Comparison of ENCODE assay signal across 17 cellular contexts in the genomic region with DNA sequence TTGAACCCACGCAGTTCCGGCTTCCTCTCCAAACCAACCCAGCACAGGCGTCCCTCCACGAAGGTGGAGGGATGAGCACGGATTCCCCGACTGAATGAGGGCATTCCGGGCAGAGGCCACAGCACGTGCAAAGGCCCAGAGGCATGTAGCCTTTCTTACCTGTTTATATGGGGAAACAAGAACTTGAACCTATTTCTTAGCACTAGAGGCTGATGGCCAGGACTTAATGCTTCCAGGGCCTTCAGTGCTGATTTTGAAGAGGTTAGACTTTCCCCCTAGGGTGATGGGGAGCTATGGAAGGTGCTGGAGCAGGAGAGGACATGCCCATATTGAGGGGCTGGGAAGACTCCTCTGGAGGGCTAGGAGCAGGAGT. TPM values are rescaled to one million over a fixed set of nuclear protein-coding genes. Genes with fewer than 3 reads are reported as not detected.
DNase-seq lines count a peak whose midpoint lies in the region; ATAC-seq and TF ChIP-seq lines count a peak whose summit lies in the region.
"Had no signal": no experiment of that assay in that cellular context is flagged by ENCODE, and none has a peak within 500 bp of the region (broad histone marks: within the 10 kb centered on the region; RNA-seq: fewer than 3 reads in every experiment).

No MANE protein-coding gene starts in this region.

- H2BK120ac ChIP-seq in IMR-90 (ENCODE audit: low read depth, low read length), result no peak overlapping the region

- peak overlapping the region; percentile 95 for H3K4me3 ChIP-seq in GM06990 (replicated peaks; ENCODE audit: low read depth, low read length)
- H3K4me3 ChIP-seq in IMR-90 (ENCODE audit: insufficient read depth, low read depth, low read length), result no peak overlapping the region
- peak overlapping the region; percentile 7 for H3K4me3 ChIP-seq in osteoblast (ENCODE audit: insufficient read depth, low read length)

- H2AK9ac ChIP-seq in IMR-90 (replicated peaks; ENCODE audit: low read depth, low read length, poor library complexity), result peak overlapping the region; percentile 39

- ATAC-seq in IMR-90 (ENCODE audit: low read depth) (no peak), HG03520 (IDR thresholded peaks at IDR 0.05; ENCODE audit: unreplicated experiment) (no peak), Right ventricle myocardium superior (ENCODE audit: poor library complexity) (no peak)
- ATAC-seq: left cardiac atrium had no signal

- H3K4me1 ChIP-seq in IMR-90 (ENCODE audit: control insufficient read depth, insufficient read depth, low read length) (peaks cover 10% of the 10 kb centered on the region), osteoblast (ENCODE audit: insufficient read depth, low read length) (peaks cover 22% of the 10 kb centered on the region)

- CTCF ChIA-PET in IMR-90 (lab: Yijun Ruan, JAX), result interaction anchor here (0.6 kb wide), 1 partner anchor 12 kb away, joined by 4 read pairs; no protein-coding TSS in a partner anchor

- H3K27me3 ChIP-seq in GM06990 (replicated peaks; ENCODE audit: control insufficient read depth, insufficient read depth, low read length), result no peaks in the 10 kb centered on the region
- H3K27me3 ChIP-seq in IMR-90 (ENCODE audit: control insufficient read depth, insufficient read depth, low read length), result peaks cover 17% of the 10 kb centered on the region
- H3K27me3 ChIP-seq in osteoblast (ENCODE audit: insufficient read depth, low read length), result peaks cover 20% of the 10 kb centered on the region

- H3K27ac ChIP-seq in IMR-90 (ENCODE audit: insufficient read depth, low read length) (no peak overlapping the region), osteoblast (ENCODE audit: low read depth, low read length) (no peak overlapping the region)
- H3K27ac ChIP-seq: heart right ventricle had no signal

- H3K27me3 Mint-ChIP-seq in activated naive CD8-positive, alpha-beta T cell treated with anti-CD3 and anti-CD28 coated beads for 36 hours, result no peaks in the 10 kb centered on the region

- no peak for TF ChIP-seq RAD21 in IMR-90 (IDR thresholded peaks at IDR 0.05; ENCODE audit: low read length)

- TF ChIP-seq POLR2A in IMR-90 (IDR thresholded peaks at IDR 0.05; ENCODE audit: low read depth, low read length), result no peak

- no peak overlapping the region for H3K9ac ChIP-seq in IMR-90 (ENCODE audit: low read depth, low read length)

- H4K91ac ChIP-seq in IMR-90 (ENCODE audit: insufficient read depth, low read depth, low read length), result no peak overlapping the region

- H3K27ac Mint-ChIP-seq in activated naive CD8-positive, alpha-beta T cell treated with anti-CD3 and anti-CD28 coated beads for 36 hours, result peak overlapping the region; percentile 37

- H3K36me3 Mint-ChIP-seq in activated naive CD8-positive, alpha-beta T cell treated with anti-CD3 and anti-CD28 coated beads for 36 hours, result peaks cover 9% of the 10 kb centered on the region

- no peak for TF ChIP-seq CTCF in GM06990 (IDR thresholded peaks at IDR 0.05; ENCODE audit: insufficient read depth, low read length, poor library complexity, severe bottlenecking)
- no peak for TF ChIP-seq CTCF in IMR-90 (conservative IDR thresholded peaks at IDR 0.05; ENCODE audit: low read depth, low read length)
- no peak for TF ChIP-seq CTCF in osteoblast (IDR thresholded peaks at IDR 0.05; ENCODE audit: extremely low read depth, low read depth, low read length)

- no peaks in the 10 kb centered on the region for H3K36me3 ChIP-seq in GM06990 (ENCODE audit: control insufficient read depth, insufficient read depth, low read length)
- H3K36me3 ChIP-seq in IMR-90 (ENCODE audit: control insufficient read depth, insufficient read depth, low read length), result no peaks in the 10 kb centered on the region
- H3K36me3 ChIP-seq in osteoblast (ENCODE audit: insufficient read depth, low read length), result no peaks in the 10 kb centered on the region
- H3K36me3 ChIP-seq: heart right ventricle had no signal

- H4K20me1 ChIP-seq in IMR-90 (ENCODE audit: insufficient read depth, low read length) (no peaks in the 10 kb centered on the region), osteoblast (ENCODE audit: insufficient read depth, low read length) (no peaks in the 10 kb centered on the region)

- intact Hi-C loops in IMR-90 (cut with micrococcal nuclease) (no loop called here), Right ventricle myocardium superior (cut with DNase I) (no loop called here)

- no peak overlapping the region for H2BK20ac ChIP-seq in IMR-90 (ENCODE audit: low read depth, low read length)

- in situ Hi-C loops in IMR-90 (cut with MboI; ENCODE audit: low sequenced_read_pairs), result no loop called here

- POLR2A ChIA-PET in IMR-90 (lab: Charles Lee; ENCODE audit: unreplicated experiment), result no interaction called here

- H2AFZ ChIP-seq in IMR-90 (replicated peaks; ENCODE audit: low read length, poor library complexity) (no peak overlapping the region), osteoblast (ENCODE audit: low read length) (no peak overlapping the region)

- no peak overlapping the region for H2BK15ac ChIP-seq in IMR-90 (ENCODE audit: low read depth, low read length)

- BruUV-seq in IMR-90 (replicated peaks; lab: Mats Ljungman, UMichigan), result no TSS peak

- no peaks in the 10 kb centered on the region for H3K79me1 ChIP-seq in IMR-90 (ENCODE audit: low read depth in 1 of 2, low read length in 2 of 2)

- dilution Hi-C loops in IMR-90 (cut with HindIII; ENCODE audit: low sequenced_read_pairs, unreplicated experiment), result no loop called here

- H3K23ac ChIP-seq in IMR-90 (ENCODE audit: low read depth, low read length), result no peak overlapping the region

- no peak overlapping the region for H2AK5ac ChIP-seq in IMR-90 (ENCODE audit: low read depth, low read length)

- no peaks in the 10 kb centered on the region for H3K9me3 Mint-ChIP-seq in activated naive CD8-positive, alpha-beta T cell treated with anti-CD3 and anti-CD28 coated beads for 36 hours

- H3K14ac ChIP-seq in IMR-90 (replicated peaks; ENCODE audit: low read depth, low read length), result no peak overlapping the region

- H3K18ac ChIP-seq in IMR-90 (ENCODE audit: low read depth, low read length), result no peak overlapping the region

- 0 out of 2 replicates have a peak, but pooled peaks cover 3% of the 10 kb centered on the region for H3K9me1 ChIP-seq in IMR-90 (ENCODE audit: insufficient read depth, low read length)

- no peak overlapping the region for H4K8ac ChIP-seq in IMR-90 (ENCODE audit: low read depth in 2 of 2, low read length in 2 of 2)

- H3K9me3 ChIP-seq in IMR-90 (ENCODE audit: control insufficient read depth, insufficient read depth, low read length) (no peaks in the 10 kb centered on the region), osteoblast (ENCODE audit: low read depth, low read length) (no peaks in the 10 kb centered on the region)
- H3K9me3 ChIP-seq: heart right ventricle had no signal

- H3K4ac ChIP-seq in IMR-90 (ENCODE audit: low read depth, low read length), result no peak overlapping the region

- WGBS in IMR-90 (ENCODE audit: extremely low coverage in 2 of 2, insufficient read length in 1 of 2), 2 experiments, result no CpG with 5 or more reads among the region's 8 CpGs

- H3K4me3 Mint-ChIP-seq in activated naive CD8-positive, alpha-beta T cell treated with anti-CD3 and anti-CD28 coated beads for 36 hours, result peak overlapping the region; percentile 85

- DNase-seq in GM06990 (ENCODE audit: extremely low read depth, insufficient read length) (no peak), IMR-90 (no peak), osteoblast (ENCODE audit: insufficient read length, low spot score, missing footprints) (peak; percentile 79), inferior parietal cortex (ENCODE audit: extremely low spot score) (no peak), Right ventricle myocardium superior (no peak)
- no peak for DNase-seq in activated naive CD8-positive, alpha-beta T cell treated with anti-CD3 and anti-CD28 coated beads for 36 hours
- DNase-seq: activated CD4-positive, alpha-beta T cell treated with anti-CD3 and anti-CD28 coated beads for 1 hour; cerebellar nuclear complex; COR-L47; heart right ventricle; left cardiac atrium; NCI-H1105; NCI-H226; OCI-M1; SW 1271 had no signal

- no peak overlapping the region for H3K56ac ChIP-seq in IMR-90 (ENCODE audit: extremely low read depth, insufficient read depth, low read length)

- peaks cover 28% of the 10 kb centered on the region for H3K4me1 Mint-ChIP-seq in activated naive CD8-positive, alpha-beta T cell treated with anti-CD3 and anti-CD28 coated beads for 36 hours

- no peak overlapping the region for H2BK5ac ChIP-seq in IMR-90 (ENCODE audit: low read depth, low read length, poor library complexity, severe bottlenecking)

- H3K79me2 ChIP-seq in osteoblast (ENCODE audit: insufficient read depth, low read length), result no peaks in the 10 kb centered on the region

- H3K4me2 ChIP-seq in IMR-90 (ENCODE audit: low read depth, low read length), result no peak overlapping the region
- H3K4me2 ChIP-seq in osteoblast (ENCODE audit: insufficient read depth, low read length), result peak overlapping the region; percentile 84

- H4K5ac ChIP-seq in IMR-90 (ENCODE audit: low read depth, low read length), result no peak overlapping the region

TF ChIP-seq in IMR-90, 13 proteins besides CTCF, POLR2A, EP300 and RAD21 (continues in another document):
- TF ChIP-seq NFE2L2 (IDR thresholded peaks at IDR 0.05; ENCODE audit: low read depth, low read length) (no peak), RCOR1 (IDR thresholded peaks at IDR 0.05; ENCODE audit: insufficient replicate concordance, low read length) (no peak), MAFK (IDR thresholded peaks at IDR 0.05; ENCODE audit: low read depth, low read length) (no peak), RFX5 (IDR thresholded peaks at IDR 0.05; ENCODE audit: low read depth, low read length) (no peak)

RNA-seq across cellular contexts. Expression of gene MAST3, which starts 2.0 kb away (rescaled TPM):
- total RNA-seq in IMR-90 (2012; rRNA removed) (1.3 and 1.4 TPM in 2 replicates), osteoblast (5.4 and 5.6 TPM in 2 replicates), Right ventricle myocardium superior (4.9 TPM)
- polyA plus RNA-seq in IMR-90 (2012; rRNA removed), result 3.9 and 4.3 TPM in 2 replicates
- polyA plus RNA-seq in IMR-90 (2012; cell fraction: cytosol; rRNA removed), result 2.5 and 4.0 TPM in 2 replicates
- polyA plus RNA-seq in IMR-90 (2012; cell fraction: nucleus; rRNA removed; ENCODE audit: low replicate concordance), result 12.9 and 21.9 TPM in 2 replicates
- 10 to 100 TPM; 11.8 to 14.4 TPM for total RNA-seq in activated naive CD8-positive, alpha-beta T cell treated with anti-CD3 and anti-CD28 coated beads for 36 hours

RNA-seq across cellular contexts. Expression of gene IL12RB1, which starts 12.9 kb away (rescaled TPM):
- total RNA-seq in IMR-90 (2012; rRNA removed) (not detected in 2 replicates), osteoblast (0.29 and 0.72 TPM in 2 replicates), Right ventricle myocardium superior (0.75 TPM)
- not detected in 2 replicates for polyA plus RNA-seq in IMR-90 (2012; rRNA removed)
- 0.08 TPM in 1 of 2 replicates, not detected in the other for polyA plus RNA-seq in IMR-90 (2012; cell fraction: cytosol; rRNA removed)
- polyA plus RNA-seq in IMR-90 (2012; cell fraction: nucleus; rRNA removed; ENCODE audit: low replicate concordance), result 0.11 TPM in 1 of 2 replicates, not detected in the other
- 10 to 100 TPM; 26.5 to 26.9 TPM for total RNA-seq in activated naive CD8-positive, alpha-beta T cell treated with anti-CD3 and anti-CD28 coated beads for 36 hours
- polyA plus RNA-seq: neural cell had no signal

RNA-seq across cellular contexts. Expression of gene PIK3R2, which starts 53.4 kb away (rescaled TPM):
- total RNA-seq in IMR-90 (2012; rRNA removed) (8.9 and 12.2 TPM in 2 replicates), osteoblast (25.7 and 28.0 TPM in 2 replicates), Right ventricle myocardium superior (20.8 TPM)
- 25.1 and 27.7 TPM in 2 replicates for polyA plus RNA-seq in IMR-90 (2012; rRNA removed)
- 2.4 and 27.9 TPM in 2 replicates for polyA plus RNA-seq in IMR-90 (2012; cell fraction: cytosol; rRNA removed)
- polyA plus RNA-seq in IMR-90 (2012; cell fraction: nucleus; rRNA removed; ENCODE audit: low replicate concordance), result 33.3 and 53.0 TPM in 2 replicates
- total RNA-seq in activated naive CD8-positive, alpha-beta T cell treated with anti-CD3 and anti-CD28 coated beads for 36 hours, result 10 to 100 TPM; 18.5 to 21.1 TPM

Comparison
In these comparisons a context has a peak if more than half of its experiments do, and no peak if none do; other contexts are left out.
1. RNA of gene IL12RB1, which starts 12.9 kb away (total RNA-seq): 26.5 to 26.9 TPM in activated naive CD8-positive, alpha-beta T cell treated with anti-CD3 and anti-CD28 coated beads for 36 hours; 0.75 TPM in Right ventricle myocardium superior (single experiment), 0.29 to 0.72 TPM in osteoblast and not detected in IMR-90; every median in the first group is over 10 times any median in the second.